7 cellular contexts compared by ENCODE assay signal in the genomic region with DNA sequence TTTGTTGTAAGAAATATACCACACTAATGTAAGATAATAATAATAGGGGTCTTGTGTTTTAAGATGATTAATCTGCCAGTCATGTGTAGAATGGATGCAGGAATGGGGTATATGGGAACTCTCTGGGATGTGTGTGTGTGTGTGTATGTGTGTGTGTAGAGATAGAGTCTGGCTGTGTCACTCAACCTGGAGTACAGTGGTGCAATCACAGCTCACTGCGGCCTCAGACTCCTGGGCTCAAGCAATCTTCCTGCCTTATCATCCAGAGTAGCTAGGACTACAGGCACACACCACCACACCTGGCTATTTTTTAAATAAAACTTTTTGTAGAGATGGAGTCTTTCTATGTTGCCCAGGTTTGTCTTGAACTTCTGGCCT.
"Had no signal": no experiment of that assay in that cellular context is flagged by ENCODE, and none has a peak within 500 bp of the region (broad histone marks: within the 10 kb centered on the region; RNA-seq: fewer than 3 reads in every experiment).

No MANE protein-coding gene starts in this region.

- H3K36me3 ChIP-seq: HAP-1 had no signal

- H3K27ac ChIP-seq: GM23248 had no signal

- H3K9ac ChIP-seq: GM23248 had no signal

- H3K4me1 ChIP-seq: HAP-1 had no signal

- ATAC-seq: HCT116, K562 had no signal

- H2AFZ ChIP-seq: GM23248 had no signal

- H3K9me3 ChIP-seq: HAP-1 had no signal

- H3K4me3 ChIP-seq: GM23248, HAP-1, K562 had no signal

- DNase-seq: GOT3, H7, KG1 had no signal
